ENCODE assay signal across 1 cellular context in the genomic region with DNA sequence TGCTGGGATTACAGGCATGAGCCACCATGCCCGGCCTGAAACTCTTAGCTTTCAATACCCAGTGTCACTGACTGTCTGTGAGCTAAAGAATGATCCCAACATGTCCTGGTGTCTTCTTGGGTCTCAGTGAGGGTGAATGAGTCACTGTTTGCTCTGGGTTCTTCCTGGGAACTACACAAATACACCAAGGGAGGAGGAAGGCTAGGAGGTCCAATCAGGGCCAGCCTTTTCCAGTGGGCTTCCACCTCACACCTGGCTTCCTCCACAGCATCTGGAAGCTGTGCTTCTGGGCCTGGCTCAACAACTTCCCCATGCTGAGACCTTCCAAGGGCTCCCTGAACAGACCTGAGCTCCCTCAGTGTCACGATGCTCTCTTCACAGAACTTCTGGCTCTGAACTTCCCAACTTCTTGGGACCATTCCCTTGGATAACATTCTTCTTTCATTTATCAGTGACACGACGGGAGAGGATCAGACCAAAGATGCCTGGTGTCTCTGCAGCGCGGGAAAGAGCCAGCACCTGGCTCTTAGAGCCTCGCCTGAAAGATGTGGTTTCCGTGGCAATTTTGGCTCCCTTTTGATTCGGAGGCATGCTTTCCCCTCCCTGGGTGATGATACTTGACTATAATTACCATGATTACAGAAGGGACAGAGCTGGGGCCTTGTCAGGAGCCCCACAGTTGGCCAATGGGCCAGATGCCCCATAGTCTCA.
TF ChIP-seq lines count a peak whose summit lies in the region.

No MANE protein-coding gene starts in this region.

TF ChIP-seq in WTC11, 78 proteins besides CTCF, POLR2A, EP300 and RAD21 (continued from another document):
- TF ChIP-seq, protein P1, sequence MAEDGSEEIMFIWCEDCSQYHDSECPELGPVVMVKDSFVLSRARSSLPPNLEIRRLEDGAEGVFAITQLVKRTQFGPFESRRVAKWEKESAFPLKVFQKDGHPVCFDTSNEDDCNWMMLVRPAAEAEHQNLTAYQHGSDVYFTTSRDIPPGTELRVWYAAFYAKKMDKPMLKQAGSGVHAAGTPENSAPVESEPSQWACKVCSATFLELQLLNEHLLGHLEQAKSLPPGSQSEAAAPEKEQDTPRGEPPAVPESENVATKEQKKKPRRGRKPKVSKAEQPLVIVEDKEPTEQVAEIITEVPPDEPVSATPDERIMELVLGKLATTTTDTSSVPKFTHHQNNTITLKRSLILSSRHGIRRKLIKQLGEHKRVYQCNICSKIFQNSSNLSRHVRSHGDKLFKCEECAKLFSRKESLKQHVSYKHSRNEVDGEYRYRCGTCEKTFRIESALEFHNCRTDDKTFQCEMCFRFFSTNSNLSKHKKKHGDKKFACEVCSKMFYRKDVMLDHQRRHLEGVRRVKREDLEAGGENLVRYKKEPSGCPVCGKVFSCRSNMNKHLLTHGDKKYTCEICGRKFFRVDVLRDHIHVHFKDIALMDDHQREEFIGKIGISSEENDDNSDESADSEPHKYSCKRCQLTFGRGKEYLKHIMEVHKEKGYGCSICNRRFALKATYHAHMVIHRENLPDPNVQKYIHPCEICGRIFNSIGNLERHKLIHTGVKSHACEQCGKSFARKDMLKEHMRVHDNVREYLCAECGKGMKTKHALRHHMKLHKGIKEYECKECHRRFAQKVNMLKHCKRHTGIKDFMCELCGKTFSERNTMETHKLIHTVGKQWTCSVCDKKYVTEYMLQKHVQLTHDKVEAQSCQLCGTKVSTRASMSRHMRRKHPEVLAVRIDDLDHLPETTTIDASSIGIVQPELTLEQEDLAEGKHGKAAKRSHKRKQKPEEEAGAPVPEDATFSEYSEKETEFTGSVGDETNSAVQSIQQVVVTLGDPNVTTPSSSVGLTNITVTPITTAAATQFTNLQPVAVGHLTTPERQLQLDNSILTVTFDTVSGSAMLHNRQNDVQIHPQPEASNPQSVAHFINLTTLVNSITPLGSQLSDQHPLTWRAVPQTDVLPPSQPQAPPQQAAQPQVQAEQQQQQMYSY (CRISPR knock-in tag; IDR thresholded peaks at IDR 0.05): no peak
